17 cellular contexts compared by ENCODE assay signal in genomic region chr16:67727521-67728485, GRCh38.
"Had no signal": no experiment of that assay in that cellular context is flagged by ENCODE, and none has a peak within 500 bp of the region (broad histone marks: within the 10 kb centered on the region; RNA-seq: fewer than 3 reads in every experiment).

No MANE protein-coding gene starts in this region.

- H3K4me3 ChIP-seq: breast epithelium, heart left ventricle, ovary, psoas muscle, right atrium auricular region, testis had no signal

- H3K27ac ChIP-seq: breast epithelium, heart left ventricle, ovary, psoas muscle, right atrium auricular region, testis had no signal

- H3K36me3 ChIP-seq: breast epithelium, ovary had no signal

- DNase-seq: activated CD4-positive, alpha-beta T cell treated with anti-CD3 and anti-CD28 coated beads, Interleukin-2, amount 10 ng/mL, durations not matched to agents 7 days and 5 days; activated CD8-positive, alpha-beta T cell treated with anti-CD3 and anti-CD28 coated beads, Interleukin-2, amount 10 ng/mL, durations not matched to agents 7 days and 5 days; activated naive CD4-positive, alpha-beta T cell treated with Interleukin-2 at 50 U/mL for 16 hours; activated naive CD8-positive, alpha-beta T cell treated with anti-CD3 and anti-CD28 coated beads for 36 hours; cortex of kidney; heart left ventricle; mammary epithelial cell; midbrain; psoas muscle; stimulated activated CD4-positive, alpha-beta T cell treated with anti-CD3 and anti-CD28 coated beads, Interleukin-1b, Interleukin-23, amount 100 ng/mL, for 48 hours; testis; trophoblast cell had no signal

- H3K27me3 ChIP-seq: breast epithelium, heart left ventricle, ovary, right atrium auricular region, testis had no signal

- H3K4me1 ChIP-seq: breast epithelium, heart left ventricle, psoas muscle, right atrium auricular region, testis had no signal

- H3K9me3 ChIP-seq: breast epithelium, heart left ventricle, ovary, psoas muscle, right atrium auricular region, testis had no signal

- ATAC-seq: activated CD8-positive, alpha-beta T cell treated with anti-CD3 and anti-CD28 coated beads, Interleukin-2, amount 10 ng/mL, durations not matched to agents 7 days and 5 days; heart left ventricle; natural killer cell treated with Interleukin-12 subunit alpha and Interleukin-12 subunit beta and Interleukin-15 and Interleukin-18, amount 100 ng/mL, for 72 hours; psoas muscle; SK-N-SH treated with all-trans-retinoic acid at 6 μM for 48 hours had no signal
